In the genomic region with DNA sequence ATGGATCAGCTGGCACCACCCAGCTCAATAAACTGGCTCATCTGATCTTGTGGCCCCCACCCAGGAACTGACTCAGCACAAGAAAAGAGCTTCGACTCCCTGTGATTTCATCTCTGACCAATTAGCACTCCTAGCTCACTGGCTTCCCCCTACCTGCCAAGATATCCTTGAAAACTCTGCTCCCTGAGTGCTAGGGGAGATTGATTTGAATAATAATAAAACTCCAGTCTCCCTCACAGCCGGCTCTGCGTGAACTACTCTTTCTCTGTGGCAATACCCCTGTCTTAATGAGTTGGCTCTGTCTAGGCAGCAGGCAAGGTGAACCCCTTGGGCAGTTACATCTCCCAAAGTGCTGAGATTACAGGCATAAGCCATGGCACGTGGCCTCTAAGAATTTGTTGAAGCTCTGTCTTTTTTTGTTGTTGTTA, we compare ENCODE assay signal across 20 cellular contexts. TPM values are rescaled to one million over a fixed set of nuclear protein-coding genes. Genes with fewer than 3 reads are reported as not detected.
DNase-seq lines count a peak whose midpoint lies in the region; ATAC-seq and TF ChIP-seq lines count a peak whose summit lies in the region.
"Had no signal": no experiment of that assay in that cellular context is flagged by ENCODE, and none has a peak within 500 bp of the region (broad histone marks: within the 10 kb centered on the region; RNA-seq: fewer than 3 reads in every experiment).

No MANE protein-coding gene starts in this region.

- H3K4me2 ChIP-seq in PC-3 (ENCODE audit: low read length) (peak overlapping the region; percentile 22; the same call in 1 of the 2 replicates), parathyroid adenoma (ENCODE audit: low read length) (no peak overlapping the region)

- POLR2A ChIA-PET in PC-3 (lab: Charles Lee; ENCODE audit: unreplicated experiment): interaction anchor here (0.6 kb wide), 1 partner anchor 156 kb away, joined by 9 read pairs; no protein-coding TSS in a partner anchor

- no peak overlapping the region for H3K27ac ChIP-seq in PC-3 (ENCODE audit: low read length)
- peak overlapping the region; percentile 10 to 48 for H3K27ac ChIP-seq in esophagus (ENCODE audit: low read depth in 2 of 2, low read length in 1 of 2)
- no peak overlapping the region for H3K27ac ChIP-seq in parathyroid adenoma
- H3K27ac ChIP-seq: 22Rv1, C4-2B, gastrocnemius medialis, SJCRH30, tibial nerve had no signal

- WGBS in esophagus, 2 donors: 22 to 27% methylated on average over 4 of the region's 4 CpGs

- CTCF ChIA-PET in PC-3 (lab: Charles Lee): no interaction called here

- DNase-seq in DMS 273 (lab: John Stamatoyannopoulos, UW; ENCODE audit: unreplicated experiment) (peak; percentile 85), DMS 273 treated with DMSO at 0.1 percent for 48 hours (lab: John Stamatoyannopoulos, UW) (no peak), PC-3 (peak; percentile 44), cerebellar cortex (ENCODE audit: low spot score) (no peak)
- DNase-seq in stimulated activated naive CD4-positive, alpha-beta T cell (lab: John Stamatoyannopoulos, UW): no peak
- DNase-seq: activated CD4-positive, CD25-positive, alpha-beta regulatory T cell; activated gamma-delta T cell treated with Interleukin-2 at 50 U/mL for 16 hours; DMS53; gastrocnemius medialis; NCI-H1694; NCI-H446 treated with DMSO at 0.1 percent for 48 hours; nephron progenitor cell; SJCRH30 had no signal

- H3K36me3 ChIP-seq in PC-3 (ENCODE audit: low read depth, low read length): no peaks in the 10 kb centered on the region
- no peaks in the 10 kb centered on the region for H3K36me3 ChIP-seq in esophagus (ENCODE audit: control insufficient read depth in 2 of 2, insufficient read depth in 2 of 2, low read length in 1 of 2)
- no peaks in the 10 kb centered on the region for H3K36me3 ChIP-seq in parathyroid adenoma (ENCODE audit: control insufficient read depth, insufficient read depth, low read length)
- H3K36me3 ChIP-seq: gastrocnemius medialis, HAP-1, SJCRH30, tibial nerve had no signal

- peak; percentile 50; the same call in 1 of the 2 replicates for ATAC-seq in PC-3
- ATAC-seq in HG03135 (IDR thresholded peaks at IDR 0.05; ENCODE audit: unreplicated experiment): no peak
- ATAC-seq: gastrocnemius medialis had no signal

- H3K9ac ChIP-seq in PC-3 (ENCODE audit: low read length) (no peak overlapping the region), parathyroid adenoma (no peak overlapping the region)

- no peaks in the 10 kb centered on the region for H3F3A ChIP-seq in PC-3 (ENCODE audit: low read length, unreplicated experiment)

- H2AFZ ChIP-seq in PC-3 (ENCODE audit: low read length) (peak overlapping the region; percentile 60), parathyroid adenoma (peak overlapping the region; percentile 45)

- H3K4me3 ChIP-seq in PC-3 (ENCODE audit: low read length) (no peak overlapping the region), esophagus (ENCODE audit: low read depth in 1 of 2, low read length in 2 of 2) (no peak overlapping the region), parathyroid adenoma (ENCODE audit: low read depth, low read length) (no peak overlapping the region)
- H3K4me3 ChIP-seq: gastrocnemius medialis, HAP-1, SJCRH30, tibial nerve had no signal

- intact Hi-C loops in PC-3 (cut with micrococcal nuclease): no loop called here

- H4K20me1 ChIP-seq in PC-3 (ENCODE audit: low read length): no peaks in the 10 kb centered on the region

- no peak for TF ChIP-seq CTCF in PC-3 (conservative IDR thresholded peaks at IDR 0.05; ENCODE audit: low read depth, low read length)
- TF ChIP-seq CTCF in parathyroid adenoma (IDR thresholded peaks at IDR 0.05): no peak

- peaks cover 12% of the 10 kb centered on the region for H3K4me1 ChIP-seq in PC-3 (ENCODE audit: insufficient read depth, low read length)
- no peaks in the 10 kb centered on the region for H3K4me1 ChIP-seq in esophagus (ENCODE audit: control insufficient read depth in 2 of 2, insufficient read depth in 2 of 2, low read length in 1 of 2)
- no peaks in the 10 kb centered on the region for H3K4me1 ChIP-seq in parathyroid adenoma
- H3K4me1 ChIP-seq: gastrocnemius medialis, HAP-1, SJCRH30, tibial nerve had no signal

- H3K9me3 ChIP-seq in PC-3 (ENCODE audit: low read length): no peaks in the 10 kb centered on the region
- no peaks in the 10 kb centered on the region for H3K9me3 ChIP-seq in esophagus (ENCODE audit: control insufficient read depth in 2 of 2, insufficient read depth in 1 of 2, low read depth in 1 of 2, low read length in 1 of 2)
- no peaks in the 10 kb centered on the region for H3K9me3 ChIP-seq in parathyroid adenoma (ENCODE audit: control insufficient read depth, low read length)
- H3K9me3 ChIP-seq: gastrocnemius medialis, SJCRH30, tibial nerve had no signal

- no TSS peak for BruUV-seq in PC-3 (replicated peaks; lab: Mats Ljungman, UMichigan)

- H3K9me2 ChIP-seq in PC-3 (replicated peaks; ENCODE audit: low read length): no peaks in the 10 kb centered on the region

- no peaks in the 10 kb centered on the region for H3K79me2 ChIP-seq in PC-3 (ENCODE audit: low read length)
- no peaks in the 10 kb centered on the region for H3K79me2 ChIP-seq in parathyroid adenoma

- H3K27me3 ChIP-seq in PC-3 (ENCODE audit: low read length) (no peaks in the 10 kb centered on the region), esophagus (ENCODE audit: control insufficient read depth in 1 of 2, insufficient read depth in 2 of 2, low read length in 2 of 2) (no peaks in the 10 kb centered on the region), parathyroid adenoma (ENCODE audit: control insufficient read depth, insufficient read depth, low read length) (no peaks in the 10 kb centered on the region)
- H3K27me3 ChIP-seq: gastrocnemius medialis, SJCRH30, tibial nerve had no signal

RNA-seq across cellular contexts. Expression of a gene that starts 11.8 kb away (rescaled TPM):
- 3.6 and 10.0 TPM in 2 replicates for total RNA-seq in PC-3 (2014; rRNA removed)
- polyA plus RNA-seq in esophagus: 10 to 100 TPM; 24.3 to 25.1 TPM
- total RNA-seq: gastrocnemius medialis had no signal

RNA-seq across cellular contexts. Expression of a gene that starts 37.6 kb away (rescaled TPM):
- 58.6 and 77.3 TPM in 2 replicates for total RNA-seq in PC-3 (2014; rRNA removed)
- 10 to 100 TPM; 11.7 to 18.2 TPM for polyA plus RNA-seq in esophagus

Comparison
In these comparisons a context has a peak if more than half of its experiments do, and no peak if none do; other contexts are left out.
1. DNase-seq: peak in DMS 273 (single experiment) and PC-3 (single experiment); none in DMS 273 treated with DMSO at 0.1 percent for 48 hours (single experiment), stimulated activated naive CD4-positive, alpha-beta T cell (0 of 6) and cerebellar cortex (single experiment).
2. H3K27ac ChIP-seq: peak in esophagus (2 of 2); none in PC-3 (single experiment) and parathyroid adenoma (single experiment).